In genomic region chr1:79604490-79605198, GRCh38 we compare ENCODE assay signal across 26 cellular contexts.
"Had no signal": no experiment of that assay in that cellular context is flagged by ENCODE, and none has a peak within 500 bp of the region (broad histone marks: within the 10 kb centered on the region; RNA-seq: fewer than 3 reads in every experiment).

No MANE protein-coding gene starts in this region.

- H3K4me3 ChIP-seq: colonic mucosa, dorsolateral prefrontal cortex, esophagus squamous epithelium, gastroesophageal sphincter, mucosa of descending colon, tibial artery had no signal

- DNase-seq: activated CD4-positive, alpha-beta memory T cell treated with anti-CD3 and anti-CD28 coated beads for 36 hours; activated CD4-positive, alpha-beta T cell treated with anti-CD3 and anti-CD28 coated beads for 48 hours; activated CD4-positive, CD25-positive, alpha-beta regulatory T cell; activated naive CD4-positive, alpha-beta T cell treated with anti-CD3 and anti-CD28 coated beads for 36 hours; activated naive CD8-positive, alpha-beta T cell treated with anti-CD3 and anti-CD28 coated beads, Interleukin-2, amount 10 ng/mL, durations not matched to agents 7 days and 5 days; activated T-cell treated with anti-CD3 and anti-CD28 coated beads, Interleukin-2, amount 50 U/mL, for 48 hours; amygdala; colonic mucosa; dorsolateral prefrontal cortex; effector memory CD8-positive, alpha-beta T cell; esophagus squamous epithelium; head of caudate nucleus; hypothalamus; left colon; mucosa of descending colon; naive B cell; occipital lobe; posterior cingulate gyrus; small intestine; stimulated activated CD4-positive, alpha-beta T cell treated with anti-CD3 and anti-CD28 coated beads, Interleukin-2, amount 100 ng/mL, for 24 hours; stimulated activated naive CD8-positive, alpha-beta T cell treated with anti-CD3 and anti-CD28 coated beads, Interleukin-15, amount 100 ng/mL, for 72 hours; tibial artery had no signal

- H3K27ac Mint-ChIP-seq: activated CD4-positive, alpha-beta memory T cell treated with anti-CD3 and anti-CD28 coated beads for 36 hours; activated naive CD4-positive, alpha-beta T cell treated with anti-CD3 and anti-CD28 coated beads for 36 hours; activated naive CD8-positive, alpha-beta T cell treated with anti-CD3 and anti-CD28 coated beads, Interleukin-2, amount 10 ng/mL, durations not matched to agents 7 days and 5 days; effector memory CD8-positive, alpha-beta T cell; memory B cell; naive B cell; stimulated activated effector memory CD8-positive, alpha-beta T cell treated with anti-CD3 and anti-CD28 coated beads, Interleukin-12 subunit alpha, Interleukin-12 subunit beta, amount 100 ng/mL, for 72 hours; stimulated activated naive CD8-positive, alpha-beta T cell treated with anti-CD3 and anti-CD28 coated beads, Interleukin-15, amount 100 ng/mL, for 72 hours had no signal

- H3K36me3 Mint-ChIP-seq: activated CD4-positive, alpha-beta memory T cell treated with anti-CD3 and anti-CD28 coated beads for 36 hours; activated naive CD8-positive, alpha-beta T cell treated with anti-CD3 and anti-CD28 coated beads, Interleukin-2, amount 10 ng/mL, durations not matched to agents 7 days and 5 days; memory B cell; naive B cell; stimulated activated effector memory CD8-positive, alpha-beta T cell treated with anti-CD3 and anti-CD28 coated beads, Interleukin-12 subunit alpha, Interleukin-12 subunit beta, amount 100 ng/mL, for 72 hours had no signal

- H3K4me1 Mint-ChIP-seq: activated naive CD8-positive, alpha-beta T cell treated with anti-CD3 and anti-CD28 coated beads, Interleukin-2, amount 10 ng/mL, durations not matched to agents 7 days and 5 days; naive B cell; stimulated activated effector memory CD8-positive, alpha-beta T cell treated with anti-CD3 and anti-CD28 coated beads, Interleukin-12 subunit alpha, Interleukin-12 subunit beta, amount 100 ng/mL, for 72 hours; stimulated activated naive CD8-positive, alpha-beta T cell treated with anti-CD3 and anti-CD28 coated beads, Interleukin-15, amount 100 ng/mL, for 72 hours had no signal

- H3K9me3 ChIP-seq: colonic mucosa, esophagus squamous epithelium, mucosa of descending colon, tibial artery had no signal

- H3K27me3 Mint-ChIP-seq: activated CD4-positive, alpha-beta memory T cell treated with anti-CD3 and anti-CD28 coated beads for 36 hours; activated naive CD8-positive, alpha-beta T cell treated with anti-CD3 and anti-CD28 coated beads, Interleukin-2, amount 10 ng/mL, durations not matched to agents 7 days and 5 days; effector memory CD8-positive, alpha-beta T cell; memory B cell; naive B cell; stimulated activated naive CD8-positive, alpha-beta T cell treated with anti-CD3 and anti-CD28 coated beads, Interleukin-15, amount 100 ng/mL, for 72 hours had no signal

- H3K27me3 ChIP-seq: colonic mucosa, dorsolateral prefrontal cortex, esophagus squamous epithelium, gastroesophageal sphincter, tibial artery had no signal

- H3K27ac ChIP-seq: colonic mucosa, dorsolateral prefrontal cortex, esophagus squamous epithelium, gastroesophageal sphincter, tibial artery had no signal

- ATAC-seq: effector memory CD8-positive, alpha-beta T cell; gastroesophageal sphincter; left colon; mucosa of descending colon; sciatic nerve; stimulated activated effector memory CD8-positive, alpha-beta T cell treated with anti-CD3 and anti-CD28 coated beads, Interleukin-12 subunit alpha, Interleukin-12 subunit beta, amount 100 ng/mL, for 72 hours; stimulated activated naive CD8-positive, alpha-beta T cell treated with anti-CD3 and anti-CD28 coated beads, Interleukin-15, amount 100 ng/mL, for 72 hours had no signal

- H3K36me3 ChIP-seq: colonic mucosa, esophagus squamous epithelium, gastroesophageal sphincter, tibial artery had no signal

- H3K4me1 ChIP-seq: colonic mucosa, esophagus squamous epithelium, gastroesophageal sphincter, tibial artery had no signal

- H3K4me3 Mint-ChIP-seq: activated CD4-positive, alpha-beta memory T cell treated with anti-CD3 and anti-CD28 coated beads for 36 hours; activated naive CD4-positive, alpha-beta T cell treated with anti-CD3 and anti-CD28 coated beads for 36 hours; activated naive CD8-positive, alpha-beta T cell treated with anti-CD3 and anti-CD28 coated beads, Interleukin-2, amount 10 ng/mL, durations not matched to agents 7 days and 5 days; effector memory CD8-positive, alpha-beta T cell; memory B cell; naive B cell; stimulated activated effector memory CD8-positive, alpha-beta T cell treated with anti-CD3 and anti-CD28 coated beads, Interleukin-12 subunit alpha, Interleukin-12 subunit beta, amount 100 ng/mL, for 72 hours; stimulated activated naive CD8-positive, alpha-beta T cell treated with anti-CD3 and anti-CD28 coated beads, Interleukin-15, amount 100 ng/mL, for 72 hours had no signal

- H3K9me3 Mint-ChIP-seq: activated naive CD8-positive, alpha-beta T cell treated with anti-CD3 and anti-CD28 coated beads, Interleukin-2, amount 10 ng/mL, durations not matched to agents 7 days and 5 days; memory B cell had no signal
